18 cellular contexts compared by ENCODE assay signal in genomic region chr2:237450583-237450982, GRCh38. TPM values are rescaled to one million over a fixed set of nuclear protein-coding genes. Genes with fewer than 3 reads are reported as not detected.
"Had no signal": no experiment of that assay in that cellular context is flagged by ENCODE, and none has a peak within 500 bp of the region (broad histone marks: within the 10 kb centered on the region; RNA-seq: fewer than 3 reads in every experiment).

No MANE protein-coding gene starts in this region.

- H3K9me3 ChIP-seq: lower lobe of right lung, suprapubic skin, upper lobe of left lung had no signal

- H3K4me3 ChIP-seq: lower lobe of right lung, suprapubic skin, upper lobe of left lung had no signal

- H3K36me3 ChIP-seq: brain microvascular endothelial cell, lower lobe of right lung, suprapubic skin, upper lobe of left lung, WERI-Rb-1 had no signal

- DNase-seq: activated CD4-positive, alpha-beta memory T cell treated with anti-CD3 and anti-CD28 coated beads for 36 hours; activated CD4-positive, alpha-beta T cell treated with anti-CD3 and anti-CD28 coated beads for 1 hour; activated naive CD4-positive, alpha-beta T cell treated with anti-CD3 and anti-CD28 coated beads for 36 hours; activated naive CD8-positive, alpha-beta T cell treated with anti-CD3 and anti-CD28 coated beads, Interleukin-2, amount 50 U/mL, for 24 hours; activated T-cell treated with anti-CD3 and anti-CD28 coated beads, Interleukin-2, amount 50 U/mL, for 4 hours; aorta; brain microvascular endothelial cell; central memory CD4-positive, alpha-beta T cell; cortex of kidney; lower lobe of right lung; nephron progenitor cell; retina; stimulated activated CD4-positive, alpha-beta T cell treated with anti-CD3 and anti-CD28 coated beads, Interleukin-12 subunit alpha, Interleukin-12 subunit beta, amount 100 ng/mL, for 4 hours; stimulated activated CD4-positive, alpha-beta T cell treated with anti-CD3 and anti-CD28 coated beads, Interleukin-1b, Interleukin-23, amount 100 ng/mL, for 48 hours; WERI-Rb-1 had no signal

- H3K27ac ChIP-seq: brain microvascular endothelial cell, WERI-Rb-1 had no signal

- H3K27me3 ChIP-seq: brain microvascular endothelial cell, suprapubic skin, upper lobe of left lung had no signal

- ATAC-seq: activated naive CD8-positive, alpha-beta T cell treated with anti-CD3 and anti-CD28 coated beads, Interleukin-2, amount 50 U/mL, for 24 hours; activated T-cell treated with anti-CD3 and anti-CD28 coated beads, Interleukin-2, amount 50 U/mL, for 4 hours; lower lobe of right lung had no signal

RNA-seq across cellular contexts. Expression of gene MLPH, which starts 36.5 kb away (rescaled TPM):
- total RNA-seq: activated CD4-positive, alpha-beta memory T cell treated with anti-CD3 and anti-CD28 coated beads for 36 hours; activated naive CD4-positive, alpha-beta T cell treated with anti-CD3 and anti-CD28 coated beads for 36 hours; T-helper 2 cell treated with Interferon-gamma antibody and Interleukin-4, amounts not matched to agents 100 ng/mL and 5 ng/mL, for 36 hours had no signal
